In genomic region chr17:40542562-40543411, GRCh38 we compare ENCODE assay signal across 8 cellular contexts. TPM values are rescaled to one million over a fixed set of nuclear protein-coding genes. Genes with fewer than 3 reads are reported as not detected.
DNase-seq lines count a peak whose midpoint lies in the region; ATAC-seq and TF ChIP-seq lines count a peak whose summit lies in the region.

No MANE protein-coding gene starts in this region.

- peak overlapping the region; percentile 87 for H3K27ac ChIP-seq in duodenal mucosa (ENCODE audit: low read depth, low read length)
- H3K27ac ChIP-seq in upper lobe of left lung: peak overlapping the region; percentile 73 to 94 (median 84)

- DNase-seq in EL (peak; percentile 89), upper lobe of left lung (peak in 1 of 2 donors; percentile 10), NCI-H345 treated with DMSO at 0.1 percent for 48 hours (lab: John Stamatoyannopoulos, UW; ENCODE audit: unreplicated experiment) (no peak), NCI-H82 (lab: John Stamatoyannopoulos, UW) (no peak)
- peak; percentile 71 for DNase-seq in T-helper 2 cell treated with Interferon-gamma antibody and Interleukin-4, amounts not matched to agents 5 μg/mL and 100 μg/mL, for 36 hours (ENCODE audit: low spot score)

- H3K36me3 Mint-ChIP-seq in T-helper 2 cell treated with Interferon-gamma antibody and Interleukin-4, amounts not matched to agents 5 μg/mL and 100 μg/mL, for 36 hours (ENCODE audit: low read depth): peaks cover 3% of the 10 kb centered on the region

- no peaks in the 10 kb centered on the region for H3K9me3 ChIP-seq in duodenal mucosa (ENCODE audit: control insufficient read depth in 1 of 2, low read length in 2 of 2)
- no peaks in the 10 kb centered on the region for H3K9me3 ChIP-seq in mucosa of stomach (ENCODE audit: control insufficient read depth, low read length)
- no peaks in the 10 kb centered on the region for H3K9me3 ChIP-seq in upper lobe of left lung

- no peak overlapping the region for H3K4me3 ChIP-seq in duodenal mucosa (ENCODE audit: low read depth in 1 of 2, low read length in 2 of 2)
- no peak overlapping the region for H3K4me3 ChIP-seq in mucosa of stomach (ENCODE audit: low read length)
- no peak overlapping the region for H3K4me3 ChIP-seq in upper lobe of left lung

- ATAC-seq in HG02610 (IDR thresholded peaks at IDR 0.05; ENCODE audit: unreplicated experiment) (peak; percentile 65), upper lobe of left lung (ENCODE audit: low FRiP score in 2 of 2) (peak; percentile 76 to 91)

- H3K36me3 ChIP-seq in duodenal mucosa (ENCODE audit: control insufficient read depth in 1 of 2, insufficient read depth in 2 of 2, low read length in 2 of 2): no peaks in the 10 kb centered on the region
- H3K36me3 ChIP-seq in mucosa of stomach (ENCODE audit: control insufficient read depth, insufficient read depth, low read length): no peaks in the 10 kb centered on the region
- no peaks in the 10 kb centered on the region for H3K36me3 ChIP-seq in upper lobe of left lung

- H3K27ac Mint-ChIP-seq in T-helper 2 cell treated with Interferon-gamma antibody and Interleukin-4, amounts not matched to agents 5 μg/mL and 100 μg/mL, for 36 hours: peak overlapping the region; percentile 83

- no peaks in the 10 kb centered on the region for H3K27me3 Mint-ChIP-seq in T-helper 2 cell treated with Interferon-gamma antibody and Interleukin-4, amounts not matched to agents 5 μg/mL and 100 μg/mL, for 36 hours (ENCODE audit: low read depth)

- no peak for TF ChIP-seq POLR2A in upper lobe of left lung (IDR thresholded peaks at IDR 0.05)

- no peaks in the 10 kb centered on the region for H3K9me3 Mint-ChIP-seq in T-helper 2 cell treated with Interferon-gamma antibody and Interleukin-4, amounts not matched to agents 5 μg/mL and 100 μg/mL, for 36 hours

- TF ChIP-seq EP300 in upper lobe of left lung (IDR thresholded peaks at IDR 0.05): peak; percentile 58 to 82 (median 77)

- peaks cover 75% of the 10 kb centered on the region for H3K4me1 Mint-ChIP-seq in T-helper 2 cell treated with Interferon-gamma antibody and Interleukin-4, amounts not matched to agents 5 μg/mL and 100 μg/mL, for 36 hours (ENCODE audit: low read depth)

- H3K4me3 Mint-ChIP-seq in T-helper 2 cell treated with Interferon-gamma antibody and Interleukin-4, amounts not matched to agents 5 μg/mL and 100 μg/mL, for 36 hours: peak overlapping the region; percentile 49

- H3K27me3 ChIP-seq in duodenal mucosa (ENCODE audit: control insufficient read depth in 1 of 2, insufficient read depth in 2 of 2, low read length in 2 of 2): no peaks in the 10 kb centered on the region
- no peaks in the 10 kb centered on the region for H3K27me3 ChIP-seq in mucosa of stomach (ENCODE audit: control insufficient read depth, insufficient read depth, low read length)
- no peaks in the 10 kb centered on the region for H3K27me3 ChIP-seq in upper lobe of left lung

- whole genome bisulfite sequencing in upper lobe of left lung, 2 donors: 60 to 61% methylated on average over 10 to 14 of the region's 14 CpGs

- peaks cover 43 to 51% of the 10 kb centered on the region in 2 donors for H3K4me1 ChIP-seq in duodenal mucosa (ENCODE audit: control insufficient read depth in 1 of 2, insufficient read depth in 2 of 2, low read length in 2 of 2)
- H3K4me1 ChIP-seq in mucosa of stomach (ENCODE audit: control insufficient read depth, insufficient read depth, low read length): peaks cover 30% of the 10 kb centered on the region
- peaks cover 42 to 57% (median 50%) of the 10 kb centered on the region in 4 donors for H3K4me1 ChIP-seq in upper lobe of left lung

- H3K9ac ChIP-seq in duodenal mucosa (ENCODE audit: low read depth in 1 of 2, low read length in 2 of 2): peak overlapping the region; percentile 32 to 52
- peak overlapping the region; percentile 45 for H3K9ac ChIP-seq in mucosa of stomach (ENCODE audit: low read length)

- TF ChIP-seq CTCF in upper lobe of left lung (IDR thresholded peaks at IDR 0.05): no peak

RNA-seq across cellular contexts. Expression of gene CCR7, which starts 22.5 kb away (rescaled TPM):
- 1 to 10 TPM in 3 of 6 donors, under 1 TPM in 1, not detected in 2; 0.30 to 2.8 (median 1.4) TPM for total RNA-seq in upper lobe of left lung

RNA-seq across cellular contexts. Expression of gene TNS4, which starts 41.4 kb away (rescaled TPM):
- 1 to 10 TPM in 4 of 6 donors, under 1 TPM in 1, not detected in 1; 0.54 to 5.1 (median 1.1) TPM for total RNA-seq in upper lobe of left lung

Comparison
In these comparisons a context has a peak if more than half of its experiments do, and no peak if none do; other contexts are left out.
1. DNase-seq: peak in EL (single experiment) and T-helper 2 cell treated with Interferon-gamma antibody and Interleukin-4, amounts not matched to agents 5 μg/mL and 100 μg/mL, for 36 hours (single experiment); none in NCI-H345 treated with DMSO at 0.1 percent for 48 hours (single experiment) and NCI-H82 (single experiment).